Comparison of ENCODE assay signal across 8 cellular contexts in the genomic region with DNA sequence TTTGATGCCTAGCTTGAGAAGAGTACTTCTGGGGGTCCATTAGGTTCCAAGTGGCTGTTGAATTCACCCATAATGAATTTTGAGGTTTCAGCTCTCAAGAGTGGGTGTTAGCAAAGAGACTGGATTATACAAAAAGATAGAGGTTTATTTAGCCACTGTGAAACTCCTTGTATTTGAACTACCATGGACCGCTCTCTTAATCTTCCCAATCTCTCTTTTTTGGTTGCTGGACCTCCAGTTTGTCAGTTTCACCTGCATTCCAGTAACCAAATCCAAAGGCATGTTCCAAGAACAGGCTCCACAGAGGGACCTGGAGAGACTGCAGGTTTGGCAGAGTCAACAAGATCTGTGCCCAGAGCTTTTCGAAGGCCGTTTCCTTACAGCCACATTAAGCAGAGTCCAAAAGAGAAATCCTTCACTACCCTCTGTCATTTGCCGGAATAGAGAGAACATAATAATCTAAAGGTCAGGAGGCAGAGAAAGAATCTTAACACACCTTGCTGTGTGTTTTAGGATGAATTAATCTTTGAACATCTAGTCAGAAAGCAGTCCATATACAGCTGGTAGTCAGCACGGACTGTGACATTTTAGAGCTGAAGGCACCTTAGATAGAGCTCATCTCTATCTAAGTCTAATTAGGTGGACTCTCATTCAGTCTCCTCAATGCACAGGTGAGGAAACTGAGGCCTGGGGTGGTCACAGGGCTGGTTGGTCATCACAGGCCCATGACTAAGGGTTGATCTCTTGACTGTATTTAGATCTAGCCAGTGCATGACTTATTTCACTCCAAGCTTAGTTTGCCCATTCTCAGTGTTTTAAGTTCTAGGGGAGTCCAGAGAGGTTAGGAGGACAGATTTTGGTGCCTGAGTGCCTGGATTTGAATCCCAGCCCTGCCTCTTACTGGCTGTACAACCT. TPM values are rescaled to one million over a fixed set of nuclear protein-coding genes. Genes with fewer than 3 reads are reported as not detected.
DNase-seq lines count a peak whose midpoint lies in the region; ATAC-seq and TF ChIP-seq lines count a peak whose summit lies in the region.

No MANE protein-coding gene starts in this region.

- peak overlapping the region; percentile 80 for H3K4me3 ChIP-seq in iPS-15b (ENCODE audit: low read depth, low read length)

- no peaks in the 10 kb centered on the region for H3K9me3 ChIP-seq in iPS-15b (ENCODE audit: control insufficient read depth, insufficient read depth, low read length)

- no peaks in the 10 kb centered on the region for H3K9me3 Mint-ChIP-seq in T-helper 2 cell treated with Interferon-gamma antibody and Interleukin-4, amounts not matched to agents 5 μg/mL and 100 μg/mL, for 36 hours
- no peaks in the 10 kb centered on the region for H3K9me3 Mint-ChIP-seq in activated B cell treated with CpG ODN at 0.5 μM for 24 hours

- CTCF ChIA-PET in activated B cell treated with CpG ODN at 0.5 μM for 24 hours (lab: Charles Lee) = interaction anchor here (0.8 to 3.4 kb wide), 3 partner anchors 40 to 194 kb away, joined by 3 to 16 read pairs (median 3); a partner anchor contains a TSS

- H3K27me3 Mint-ChIP-seq in T-helper 2 cell treated with Interferon-gamma antibody and Interleukin-4, amounts not matched to agents 5 μg/mL and 100 μg/mL, for 36 hours (ENCODE audit: low read depth) = no peaks in the 10 kb centered on the region
- H3K27me3 Mint-ChIP-seq in activated B cell treated with CpG ODN at 0.5 μM for 24 hours = no peaks in the 10 kb centered on the region

- intact Hi-C loops in activated B cell treated with CpG ODN at 0.5 μM for 24 hours (cut with micrococcal nuclease) = loop anchor here (1.0 to 2.0 kb wide), 4 partner anchors 39 to 623 kb away; a partner anchor contains a TSS

- in situ Hi-C loops in GM13977 (cut with MboI; ENCODE audit: low pct_unique_long_range_greater_than_20kb, low sequenced_read_pairs, unreplicated experiment) = no loop called here

- TF ChIP-seq CTCF in activated B cell treated with CpG ODN at 0.5 μM for 24 hours (IDR thresholded peaks at IDR 0.05) (no peak), GM13977 (IDR thresholded peaks at IDR 0.05; ENCODE audit: extremely low read depth, insufficient read depth, missing control alignments) (no peak)

- no peak for DNase-seq in T-helper 2 cell treated with Interferon-gamma antibody and Interleukin-4, amounts not matched to agents 5 μg/mL and 100 μg/mL, for 36 hours (ENCODE audit: low spot score)
- DNase-seq in T-helper 2 cell = no peak
- DNase-seq in activated B cell treated with CpG ODN at 0.5 μM for 24 hours = no peak
- DNase-seq in superior temporal gyrus (ENCODE audit: extremely low spot score) = peak; percentile 42
- DNase-seq in 8988T = no peak
- DNase-seq in GM13977 (ENCODE audit: low spot score) = no peak

- H3K4me1 Mint-ChIP-seq in T-helper 2 cell treated with Interferon-gamma antibody and Interleukin-4, amounts not matched to agents 5 μg/mL and 100 μg/mL, for 36 hours (ENCODE audit: low read depth) = peaks cover 41% of the 10 kb centered on the region
- H3K4me1 Mint-ChIP-seq in activated B cell treated with CpG ODN at 0.5 μM for 24 hours = peaks cover 33% of the 10 kb centered on the region

- ATAC-seq in activated B cell treated with CpG ODN at 0.5 μM for 24 hours (ENCODE audit: low read depth) (no peak), GM21723 (IDR thresholded peaks at IDR 0.05; ENCODE audit: unreplicated experiment) (no peak)

- no peaks in the 10 kb centered on the region for H3K36me3 ChIP-seq in iPS-15b (ENCODE audit: control insufficient read depth, insufficient read depth, low read length)

- peaks cover 11% of the 10 kb centered on the region for H3K36me3 Mint-ChIP-seq in T-helper 2 cell treated with Interferon-gamma antibody and Interleukin-4, amounts not matched to agents 5 μg/mL and 100 μg/mL, for 36 hours (ENCODE audit: low read depth)
- H3K36me3 Mint-ChIP-seq in activated B cell treated with CpG ODN at 0.5 μM for 24 hours (ENCODE audit: low read depth) = no peaks in the 10 kb centered on the region

- peaks cover 3% of the 10 kb centered on the region for H3K27me3 ChIP-seq in iPS-15b (ENCODE audit: control insufficient read depth, insufficient read depth, low read length)

- POLR2A ChIA-PET in activated B cell treated with CpG ODN at 0.5 μM for 24 hours (lab: Charles Lee) = interaction anchor here (1.2 to 1.5 kb wide), 2 partner anchors 23 to 107 kb away, joined by 3 read pairs; no protein-coding TSS in a partner anchor

- peak overlapping the region; percentile 97 for H3K27ac Mint-ChIP-seq in T-helper 2 cell treated with Interferon-gamma antibody and Interleukin-4, amounts not matched to agents 5 μg/mL and 100 μg/mL, for 36 hours
- H3K27ac Mint-ChIP-seq in activated B cell treated with CpG ODN at 0.5 μM for 24 hours = peak overlapping the region; percentile 86

- peaks cover 10% of the 10 kb centered on the region for H3K4me1 ChIP-seq in iPS-15b (ENCODE audit: control insufficient read depth, insufficient read depth, low read length)

- H3K4me3 Mint-ChIP-seq in T-helper 2 cell treated with Interferon-gamma antibody and Interleukin-4, amounts not matched to agents 5 μg/mL and 100 μg/mL, for 36 hours = no peak overlapping the region
- no peak overlapping the region for H3K4me3 Mint-ChIP-seq in activated B cell treated with CpG ODN at 0.5 μM for 24 hours

- H3K9ac ChIP-seq in iPS-15b (ENCODE audit: low read depth, low read length) = no peak overlapping the region

RNA-seq across cellular contexts. Expression of a gene that starts 1.3 kb away (rescaled TPM):
- 40.7 and 48.8 TPM in 2 replicates for total RNA-seq in activated B cell treated with CpG ODN at 0.5 μM for 24 hours
